In the genomic region with DNA sequence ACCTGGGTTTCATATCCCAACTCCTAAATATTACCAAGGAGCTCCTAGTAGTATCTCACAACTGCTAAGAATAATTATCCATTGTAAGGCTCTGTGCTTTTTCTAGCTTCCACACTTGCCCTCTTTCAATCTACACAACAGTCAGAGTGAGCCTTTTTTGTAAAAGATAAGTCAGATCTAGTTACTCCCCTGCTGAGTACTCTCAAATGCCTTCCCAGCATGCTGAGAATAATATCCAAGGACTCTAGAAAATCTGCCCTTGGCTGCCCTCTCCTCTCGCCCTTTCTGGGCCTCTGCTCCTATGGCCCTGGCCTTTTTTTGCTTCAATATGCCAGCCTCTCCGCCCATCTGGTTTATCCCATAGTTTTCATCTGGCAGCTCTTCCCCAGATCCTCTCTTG, we compare ENCODE assay signal across 2 cellular contexts.
TF ChIP-seq lines count a peak whose summit lies in the region.

No MANE protein-coding gene starts in this region.

TF ChIP-seq in SK-N-SH, 30 proteins besides CTCF, POLR2A, EP300 and RAD21:
- TF ChIP-seq, protein P1, sequence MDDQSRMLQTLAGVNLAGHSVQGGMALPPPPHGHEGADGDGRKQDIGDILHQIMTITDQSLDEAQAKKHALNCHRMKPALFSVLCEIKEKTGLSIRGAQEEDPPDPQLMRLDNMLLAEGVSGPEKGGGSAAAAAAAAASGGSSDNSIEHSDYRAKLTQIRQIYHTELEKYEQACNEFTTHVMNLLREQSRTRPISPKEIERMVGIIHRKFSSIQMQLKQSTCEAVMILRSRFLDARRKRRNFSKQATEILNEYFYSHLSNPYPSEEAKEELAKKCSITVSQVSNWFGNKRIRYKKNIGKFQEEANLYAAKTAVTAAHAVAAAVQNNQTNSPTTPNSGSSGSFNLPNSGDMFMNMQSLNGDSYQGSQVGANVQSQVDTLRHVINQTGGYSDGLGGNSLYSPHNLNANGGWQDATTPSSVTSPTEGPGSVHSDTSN (IDR thresholded peaks at IDR 0.05), result no peak
- TF ChIP-seq EZH2phosphoT487 (IDR thresholded peaks at IDR 0.05; ENCODE audit: borderline replicate concordance, low read depth), result no peak
- no peak for TF ChIP-seq FOSL2 (IDR thresholded peaks at IDR 0.05; ENCODE audit: borderline replicate concordance, low read depth)
- TF ChIP-seq, protein P2, sequence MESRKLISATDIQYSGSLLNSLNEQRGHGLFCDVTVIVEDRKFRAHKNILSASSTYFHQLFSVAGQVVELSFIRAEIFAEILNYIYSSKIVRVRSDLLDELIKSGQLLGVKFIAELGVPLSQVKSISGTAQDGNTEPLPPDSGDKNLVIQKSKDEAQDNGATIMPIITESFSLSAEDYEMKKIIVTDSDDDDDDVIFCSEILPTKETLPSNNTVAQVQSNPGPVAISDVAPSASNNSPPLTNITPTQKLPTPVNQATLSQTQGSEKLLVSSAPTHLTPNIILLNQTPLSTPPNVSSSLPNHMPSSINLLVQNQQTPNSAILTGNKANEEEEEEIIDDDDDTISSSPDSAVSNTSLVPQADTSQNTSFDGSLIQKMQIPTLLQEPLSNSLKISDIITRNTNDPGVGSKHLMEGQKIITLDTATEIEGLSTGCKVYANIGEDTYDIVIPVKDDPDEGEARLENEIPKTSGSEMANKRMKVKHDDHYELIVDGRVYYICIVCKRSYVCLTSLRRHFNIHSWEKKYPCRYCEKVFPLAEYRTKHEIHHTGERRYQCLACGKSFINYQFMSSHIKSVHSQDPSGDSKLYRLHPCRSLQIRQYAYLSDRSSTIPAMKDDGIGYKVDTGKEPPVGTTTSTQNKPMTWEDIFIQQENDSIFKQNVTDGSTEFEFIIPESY (IDR thresholded peaks at IDR 0.05; ENCODE audit: borderline replicate concordance, low read depth), result no peak
- no peak for TF ChIP-seq SMC3 (IDR thresholded peaks at IDR 0.05; ENCODE audit: low read depth, low read length)
- no peak for TF ChIP-seq NRF1 (IDR thresholded peaks at IDR 0.05; ENCODE audit: low read depth, low read length)
- TF ChIP-seq, protein P3, sequence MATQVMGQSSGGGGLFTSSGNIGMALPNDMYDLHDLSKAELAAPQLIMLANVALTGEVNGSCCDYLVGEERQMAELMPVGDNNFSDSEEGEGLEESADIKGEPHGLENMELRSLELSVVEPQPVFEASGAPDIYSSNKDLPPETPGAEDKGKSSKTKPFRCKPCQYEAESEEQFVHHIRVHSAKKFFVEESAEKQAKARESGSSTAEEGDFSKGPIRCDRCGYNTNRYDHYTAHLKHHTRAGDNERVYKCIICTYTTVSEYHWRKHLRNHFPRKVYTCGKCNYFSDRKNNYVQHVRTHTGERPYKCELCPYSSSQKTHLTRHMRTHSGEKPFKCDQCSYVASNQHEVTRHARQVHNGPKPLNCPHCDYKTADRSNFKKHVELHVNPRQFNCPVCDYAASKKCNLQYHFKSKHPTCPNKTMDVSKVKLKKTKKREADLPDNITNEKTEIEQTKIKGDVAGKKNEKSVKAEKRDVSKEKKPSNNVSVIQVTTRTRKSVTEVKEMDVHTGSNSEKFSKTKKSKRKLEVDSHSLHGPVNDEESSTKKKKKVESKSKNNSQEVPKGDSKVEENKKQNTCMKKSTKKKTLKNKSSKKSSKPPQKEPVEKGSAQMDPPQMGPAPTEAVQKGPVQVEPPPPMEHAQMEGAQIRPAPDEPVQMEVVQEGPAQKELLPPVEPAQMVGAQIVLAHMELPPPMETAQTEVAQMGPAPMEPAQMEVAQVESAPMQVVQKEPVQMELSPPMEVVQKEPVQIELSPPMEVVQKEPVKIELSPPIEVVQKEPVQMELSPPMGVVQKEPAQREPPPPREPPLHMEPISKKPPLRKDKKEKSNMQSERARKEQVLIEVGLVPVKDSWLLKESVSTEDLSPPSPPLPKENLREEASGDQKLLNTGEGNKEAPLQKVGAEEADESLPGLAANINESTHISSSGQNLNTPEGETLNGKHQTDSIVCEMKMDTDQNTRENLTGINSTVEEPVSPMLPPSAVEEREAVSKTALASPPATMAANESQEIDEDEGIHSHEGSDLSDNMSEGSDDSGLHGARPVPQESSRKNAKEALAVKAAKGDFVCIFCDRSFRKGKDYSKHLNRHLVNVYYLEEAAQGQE (IDR thresholded peaks at IDR 0.05; ENCODE audit: low read depth, low read length), result no peak
- no peak for TF ChIP-seq ELF1 (IDR thresholded peaks at IDR 0.05)
- TF ChIP-seq, protein P4, sequence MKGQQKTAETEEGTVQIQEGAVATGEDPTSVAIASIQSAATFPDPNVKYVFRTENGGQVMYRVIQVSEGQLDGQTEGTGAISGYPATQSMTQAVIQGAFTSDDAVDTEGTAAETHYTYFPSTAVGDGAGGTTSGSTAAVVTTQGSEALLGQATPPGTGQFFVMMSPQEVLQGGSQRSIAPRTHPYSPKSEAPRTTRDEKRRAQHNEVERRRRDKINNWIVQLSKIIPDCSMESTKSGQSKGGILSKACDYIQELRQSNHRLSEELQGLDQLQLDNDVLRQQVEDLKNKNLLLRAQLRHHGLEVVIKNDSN (IDR thresholded peaks at IDR 0.05; ENCODE audit: borderline replicate concordance, low read depth), result no peak
- TF ChIP-seq TAF1 (IDR thresholded peaks at IDR 0.05; ENCODE audit: borderline replicate concordance, low read depth, low read length), result no peak
- TF ChIP-seq GABPA (IDR thresholded peaks at IDR 0.05; ENCODE audit: low read depth), result no peak
- no peak for TF ChIP-seq RFX5 (IDR thresholded peaks at IDR 0.05; ENCODE audit: low read length)

TF ChIP-seq in SK-N-SH treated with all-trans-retinoic acid at 6 μM for 48 hours, 23 proteins besides CTCF, POLR2A, EP300 and RAD21 (continued from another document):
- TF ChIP-seq, protein P5, sequence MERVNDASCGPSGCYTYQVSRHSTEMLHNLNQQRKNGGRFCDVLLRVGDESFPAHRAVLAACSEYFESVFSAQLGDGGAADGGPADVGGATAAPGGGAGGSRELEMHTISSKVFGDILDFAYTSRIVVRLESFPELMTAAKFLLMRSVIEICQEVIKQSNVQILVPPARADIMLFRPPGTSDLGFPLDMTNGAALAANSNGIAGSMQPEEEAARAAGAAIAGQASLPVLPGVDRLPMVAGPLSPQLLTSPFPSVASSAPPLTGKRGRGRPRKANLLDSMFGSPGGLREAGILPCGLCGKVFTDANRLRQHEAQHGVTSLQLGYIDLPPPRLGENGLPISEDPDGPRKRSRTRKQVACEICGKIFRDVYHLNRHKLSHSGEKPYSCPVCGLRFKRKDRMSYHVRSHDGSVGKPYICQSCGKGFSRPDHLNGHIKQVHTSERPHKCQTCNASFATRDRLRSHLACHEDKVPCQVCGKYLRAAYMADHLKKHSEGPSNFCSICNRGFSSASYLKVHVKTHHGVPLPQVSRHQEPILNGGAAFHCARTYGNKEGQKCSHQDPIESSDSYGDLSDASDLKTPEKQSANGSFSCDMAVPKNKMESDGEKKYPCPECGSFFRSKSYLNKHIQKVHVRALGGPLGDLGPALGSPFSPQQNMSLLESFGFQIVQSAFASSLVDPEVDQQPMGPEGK (CRISPR knock-in tag; IDR thresholded peaks at IDR 0.05; ENCODE audit: borderline replicate concordance), result no peak
- TF ChIP-seq, protein P6, sequence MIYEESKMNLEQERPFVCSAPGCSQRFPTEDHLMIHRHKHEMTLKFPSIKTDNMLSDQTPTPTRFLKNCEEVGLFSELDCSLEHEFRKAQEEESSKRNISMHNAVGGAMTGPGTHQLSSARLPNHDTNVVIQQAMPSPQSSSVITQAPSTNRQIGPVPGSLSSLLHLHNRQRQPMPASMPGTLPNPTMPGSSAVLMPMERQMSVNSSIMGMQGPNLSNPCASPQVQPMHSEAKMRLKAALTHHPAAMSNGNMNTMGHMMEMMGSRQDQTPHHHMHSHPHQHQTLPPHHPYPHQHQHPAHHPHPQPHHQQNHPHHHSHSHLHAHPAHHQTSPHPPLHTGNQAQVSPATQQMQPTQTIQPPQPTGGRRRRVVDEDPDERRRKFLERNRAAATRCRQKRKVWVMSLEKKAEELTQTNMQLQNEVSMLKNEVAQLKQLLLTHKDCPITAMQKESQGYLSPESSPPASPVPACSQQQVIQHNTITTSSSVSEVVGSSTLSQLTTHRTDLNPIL (CRISPR knock-in tag; IDR thresholded peaks at IDR 0.05; ENCODE audit: low read depth), result no peak
